Comparison of ENCODE assay signal across 8 cellular contexts in genomic region chr4:101328063-101328602, GRCh38. TPM values are rescaled to one million over a fixed set of nuclear protein-coding genes. Genes with fewer than 3 reads are reported as not detected.
DNase-seq lines count a peak whose midpoint lies in the region; ATAC-seq lines count a peak whose summit lies in the region.

No MANE protein-coding gene starts in this region.

- H3K27ac Mint-ChIP-seq in activated T-cell treated with anti-CD3 and anti-CD28 coated beads, Interleukin-2, amount 50 U/mL, for 72 hours: peak overlapping the region; percentile 21

- peak overlapping the region; percentile 47 to 55 for H3K4me3 Mint-ChIP-seq in activated T-cell treated with anti-CD3 and anti-CD28 coated beads, Interleukin-2, amount 50 U/mL, for 72 hours

- H3K9me3 ChIP-seq in SK-N-MC (ENCODE audit: low read depth, low read length): no peaks in the 10 kb centered on the region

- DNase-seq in activated T-cell treated with anti-CD3 and anti-CD28 coated beads, Interleukin-2, amount 50 U/mL, for 72 hours: peak; percentile 24 to 33
- DNase-seq in activated T-cell treated with anti-CD3 and anti-CD28 coated beads for 4 hours (no peak), SK-N-MC (ENCODE audit: low read depth, low spot score) (no peak), pons (ENCODE audit: low spot score) (no peak), posterior vena cava (ENCODE audit: low spot score) (no peak), dedifferentiated amniotic fluid mesenchymal stem cell (ENCODE audit: extremely low spot score) (no peak)
- no peak for DNase-seq in stimulated activated naive CD8-positive, alpha-beta T cell treated with anti-CD3 and anti-CD28 coated beads, Interleukin-15, Interleukin-2, amounts not matched to agents 100 U/mL and 50 U/mL, for 24 hours

- intact Hi-C loops in posterior vena cava (cut with DNase I): no loop called here

- H3K9me3 Mint-ChIP-seq in activated T-cell treated with anti-CD3 and anti-CD28 coated beads, Interleukin-2, amount 50 U/mL, for 72 hours: no peaks in the 10 kb centered on the region

- peak overlapping the region; percentile 27; the same call in 1 of the 2 replicates for H3K4me3 ChIP-seq in SK-N-MC

- ATAC-seq in activated T-cell treated with anti-CD3 and anti-CD28 coated beads, Interleukin-2, amount 50 U/mL, for 72 hours (replicated peaks in 1 of 2): peak; percentile 91
- ATAC-seq in HG02763 (IDR thresholded peaks at IDR 0.05; ENCODE audit: unreplicated experiment): peak; percentile 78
- ATAC-seq in stimulated activated naive CD8-positive, alpha-beta T cell treated with anti-CD3 and anti-CD28 coated beads, Interleukin-15, Interleukin-2, amounts not matched to agents 100 U/mL and 50 U/mL, for 24 hours: peak; percentile 87

- H3K4me1 Mint-ChIP-seq in activated T-cell treated with anti-CD3 and anti-CD28 coated beads, Interleukin-2, amount 50 U/mL, for 72 hours (ENCODE audit: low read depth): peaks cover 36% of the 10 kb centered on the region

- H3K9ac ChIP-seq in SK-N-MC (ENCODE audit: insufficient read length): peak overlapping the region; percentile 37

- H3K27ac ChIP-seq in SK-N-MC: peak overlapping the region; percentile 98

- H3K27me3 Mint-ChIP-seq in activated T-cell treated with anti-CD3 and anti-CD28 coated beads, Interleukin-2, amount 50 U/mL, for 72 hours (ENCODE audit: low read depth): peaks cover 29% of the 10 kb centered on the region

- H3K36me3 ChIP-seq in SK-N-MC (ENCODE audit: insufficient read depth, low read length): no peaks in the 10 kb centered on the region

- H3K36me3 Mint-ChIP-seq in activated T-cell treated with anti-CD3 and anti-CD28 coated beads, Interleukin-2, amount 50 U/mL, for 72 hours (ENCODE audit: insufficient read depth in 2 of 2): no peaks in the 10 kb centered on the region

RNA-seq across cellular contexts. Expression of gene PPP3CA, which starts 19.2 kb away (rescaled TPM):
- total RNA-seq in activated T-cell treated with anti-CD3 and anti-CD28 coated beads, Interleukin-2, amount 50 U/mL, for 72 hours: 10 to 100 TPM; 11.3 to 15.6 TPM
- 10 to 100 TPM; 45.2 to 58.2 TPM for total RNA-seq in posterior vena cava

Comparison
In these comparisons a context has a peak if more than half of its experiments do, and no peak if none do; other contexts are left out.
1. DNase-seq: peak in activated T-cell treated with anti-CD3 and anti-CD28 coated beads, Interleukin-2, amount 50 U/mL, for 72 hours (2 of 2); none in activated T-cell treated with anti-CD3 and anti-CD28 coated beads for 4 hours (single experiment), SK-N-MC (single experiment), stimulated activated naive CD8-positive, alpha-beta T cell treated with anti-CD3 and anti-CD28 coated beads, Interleukin-15, Interleukin-2, amounts not matched to agents 100 U/mL and 50 U/mL, for 24 hours (single experiment), pons (single experiment), posterior vena cava (single experiment) and dedifferentiated amniotic fluid mesenchymal stem cell (single experiment).
2. Peak in every context shown above with its lines, with median percentiles within 50 percentile points of each other: ATAC-seq.